1 cellular context compared by ENCODE assay signal in genomic region chr20:9503530-9504251, GRCh38.
TF ChIP-seq lines count a peak whose summit lies in the region.

No MANE protein-coding gene starts in this region.

TF ChIP-seq in HepG2, 621 proteins besides CTCF, POLR2A, EP300 and RAD21 (continued from another document):
- TF ChIP-seq ZNF609 (CRISPR knock-in tag; IDR thresholded peaks at IDR 0.05; ENCODE audit: borderline replicate concordance) (no peak), REL (CRISPR knock-in tag; conservative IDR thresholded peaks at IDR 0.05) (no peak), KMT2A (CRISPR knock-in tag; IDR thresholded peaks at IDR 0.05) (no peak)
TF ChIP-seq in HepG2: peak in this region for 0.
